In genomic region chr20:53177687-53178086, GRCh38 we compare ENCODE assay signal across 35 cellular contexts.
"Had no signal": no experiment of that assay in that cellular context is flagged by ENCODE, and none has a peak within 500 bp of the region (broad histone marks: within the 10 kb centered on the region; RNA-seq: fewer than 3 reads in every experiment).

No MANE protein-coding gene starts in this region.

- H3K9me3 ChIP-seq: MG63 had no signal

- H3K36me3 ChIP-seq: MG63 had no signal

- DNase-seq: Karpas-422, Kasumi-1, MG63, MM.1S, MV-4-11, NCI-H1048, NCI-H1092, NCI-H1092 treated with DMSO at 0.1 percent for 48 hours, NCI-H1105, NCI-H1105 treated with DMSO at 0.1 percent for 48 hours, NCI-H1417, NCI-H1417 treated with DMSO at 0.1 percent for 48 hours, NCI-H1436, NCI-H1436 treated with DMSO at 0.1 percent for 48 hours, NCI-H146, NCI-H1694, NCI-H1694 treated with DMSO at 0.1 percent for 48 hours, NCI-H187, NCI-H187 treated with DMSO at 0.1 percent for 48 hours, NCI-H2029, NCI-H2029 treated with DMSO at 0.1 percent for 48 hours, NCI-H2081, NCI-H2081 treated with DMSO at 0.1 percent for 48 hours, NCI-H2107, NCI-H2171, NCI-H2171 treated with DMSO at 0.1 percent for 48 hours, NCI-H2227 treated with DMSO at 0.1 percent for 48 hours, NCI-H226, NCI-H345, NCI-H446, NCI-H446 treated with DMSO at 0.1 percent for 48 hours, NCI-H510A, NCI-H510A treated with DMSO at 0.1 percent for 48 hours, NCI-H524, NCI-H524 treated with DMSO at 0.1 percent for 48 hours had no signal

- H3K4me3 ChIP-seq: MG63 had no signal
